Comparison of ENCODE assay signal across 1 cellular context in genomic region chr7:110591341-110591740, GRCh38.
TF ChIP-seq lines count a peak whose summit lies in the region.

No MANE protein-coding gene starts in this region.

TF ChIP-seq in HepG2, 621 proteins besides CTCF, POLR2A, EP300 and RAD21 (continued from another document):
- TF ChIP-seq ZNF816 (CRISPR knock-in tag; IDR thresholded peaks at IDR 0.05; ENCODE audit: borderline replicate concordance) = no peak
- no peak for TF ChIP-seq REXO4 (CRISPR knock-in tag; IDR thresholded peaks at IDR 0.05; ENCODE audit: borderline replicate concordance)
- no peak for TF ChIP-seq ZNF431 (CRISPR knock-in tag; IDR thresholded peaks at IDR 0.05; ENCODE audit: borderline replicate concordance, low read depth)
- no peak for TF ChIP-seq ZNF644 (CRISPR knock-in tag; IDR thresholded peaks at IDR 0.05; ENCODE audit: low read depth)
- no peak for TF ChIP-seq SNAPC2 (CRISPR knock-in tag; IDR thresholded peaks at IDR 0.05)
- TF ChIP-seq, protein P1, sequence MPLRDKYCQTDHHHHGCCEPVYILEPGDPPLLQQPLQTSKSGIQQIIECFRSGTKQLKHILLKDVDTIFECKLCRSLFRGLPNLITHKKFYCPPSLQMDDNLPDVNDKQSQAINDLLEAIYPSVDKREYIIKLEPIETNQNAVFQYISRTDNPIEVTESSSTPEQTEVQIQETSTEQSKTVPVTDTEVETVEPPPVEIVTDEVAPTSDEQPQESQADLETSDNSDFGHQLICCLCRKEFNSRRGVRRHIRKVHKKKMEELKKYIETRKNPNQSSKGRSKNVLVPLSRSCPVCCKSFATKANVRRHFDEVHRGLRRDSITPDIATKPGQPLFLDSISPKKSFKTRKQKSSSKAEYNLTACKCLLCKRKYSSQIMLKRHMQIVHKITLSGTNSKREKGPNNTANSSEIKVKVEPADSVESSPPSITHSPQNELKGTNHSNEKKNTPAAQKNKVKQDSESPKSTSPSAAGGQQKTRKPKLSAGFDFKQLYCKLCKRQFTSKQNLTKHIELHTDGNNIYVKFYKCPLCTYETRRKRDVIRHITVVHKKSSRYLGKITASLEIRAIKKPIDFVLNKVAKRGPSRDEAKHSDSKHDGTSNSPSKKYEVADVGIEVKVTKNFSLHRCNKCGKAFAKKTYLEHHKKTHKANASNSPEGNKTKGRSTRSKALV (CRISPR knock-in tag; IDR thresholded peaks at IDR 0.05) = no peak
- TF ChIP-seq ASH2L (IDR thresholded peaks at IDR 0.05; ENCODE audit: insufficient read length, low read depth, low read length) = no peak
